In the genomic region with DNA sequence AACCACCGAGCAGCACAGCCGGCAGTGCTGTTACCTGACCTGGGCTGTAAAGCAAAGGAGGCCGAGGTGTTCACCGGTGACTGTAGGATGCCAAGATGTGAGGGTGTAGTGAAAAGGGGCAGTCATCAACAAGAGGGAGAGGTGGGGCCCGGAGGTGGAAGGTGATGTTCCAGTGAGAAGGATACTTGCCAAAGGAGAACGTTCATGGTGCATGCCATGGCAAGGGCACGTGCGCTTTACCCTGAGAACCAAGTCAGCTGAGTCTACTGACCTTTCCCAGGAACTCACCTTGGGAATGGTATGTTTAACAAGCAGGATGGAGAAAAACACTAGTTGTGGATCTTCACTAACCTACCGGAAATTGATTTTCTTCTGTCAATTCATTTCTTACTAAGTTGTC, we compare ENCODE assay signal across 1 cellular context.
TF ChIP-seq lines count a peak whose summit lies in the region.

No MANE protein-coding gene starts in this region.

TF ChIP-seq in HepG2, 621 proteins besides CTCF, POLR2A, EP300 and RAD21 (continued from another document):
- TF ChIP-seq, protein P1, sequence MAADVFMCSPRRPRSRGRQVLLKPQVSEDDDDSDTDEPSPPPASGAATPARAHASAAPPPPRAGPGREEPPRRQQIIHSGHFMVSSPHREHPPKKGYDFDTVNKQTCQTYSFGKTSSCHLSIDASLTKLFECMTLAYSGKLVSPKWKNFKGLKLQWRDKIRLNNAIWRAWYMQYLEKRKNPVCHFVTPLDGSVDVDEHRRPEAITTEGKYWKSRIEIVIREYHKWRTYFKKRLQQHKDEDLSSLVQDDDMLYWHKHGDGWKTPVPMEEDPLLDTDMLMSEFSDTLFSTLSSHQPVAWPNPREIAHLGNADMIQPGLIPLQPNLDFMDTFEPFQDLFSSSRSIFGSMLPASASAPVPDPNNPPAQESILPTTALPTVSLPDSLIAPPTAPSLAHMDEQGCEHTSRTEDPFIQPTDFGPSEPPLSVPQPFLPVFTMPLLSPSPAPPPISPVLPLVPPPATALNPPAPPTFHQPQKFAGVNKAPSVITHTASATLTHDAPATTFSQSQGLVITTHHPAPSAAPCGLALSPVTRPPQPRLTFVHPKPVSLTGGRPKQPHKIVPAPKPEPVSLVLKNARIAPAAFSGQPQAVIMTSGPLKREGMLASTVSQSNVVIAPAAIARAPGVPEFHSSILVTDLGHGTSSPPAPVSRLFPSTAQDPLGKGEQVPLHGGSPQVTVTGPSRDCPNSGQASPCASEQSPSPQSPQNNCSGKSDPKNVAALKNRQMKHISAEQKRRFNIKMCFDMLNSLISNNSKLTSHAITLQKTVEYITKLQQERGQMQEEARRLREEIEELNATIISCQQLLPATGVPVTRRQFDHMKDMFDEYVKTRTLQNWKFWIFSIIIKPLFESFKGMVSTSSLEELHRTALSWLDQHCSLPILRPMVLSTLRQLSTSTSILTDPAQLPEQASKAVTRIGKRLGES (CRISPR knock-in tag; IDR thresholded peaks at IDR 0.05; ENCODE audit: borderline replicate concordance) = no peak
- no peak for TF ChIP-seq ZNF354B (CRISPR knock-in tag; IDR thresholded peaks at IDR 0.05)
- no peak for TF ChIP-seq ZNF225 (CRISPR knock-in tag; IDR thresholded peaks at IDR 0.05)
- TF ChIP-seq JDP2 (CRISPR knock-in tag; IDR thresholded peaks at IDR 0.05; ENCODE audit: borderline replicate concordance) = no peak
- TF ChIP-seq, protein P2, sequence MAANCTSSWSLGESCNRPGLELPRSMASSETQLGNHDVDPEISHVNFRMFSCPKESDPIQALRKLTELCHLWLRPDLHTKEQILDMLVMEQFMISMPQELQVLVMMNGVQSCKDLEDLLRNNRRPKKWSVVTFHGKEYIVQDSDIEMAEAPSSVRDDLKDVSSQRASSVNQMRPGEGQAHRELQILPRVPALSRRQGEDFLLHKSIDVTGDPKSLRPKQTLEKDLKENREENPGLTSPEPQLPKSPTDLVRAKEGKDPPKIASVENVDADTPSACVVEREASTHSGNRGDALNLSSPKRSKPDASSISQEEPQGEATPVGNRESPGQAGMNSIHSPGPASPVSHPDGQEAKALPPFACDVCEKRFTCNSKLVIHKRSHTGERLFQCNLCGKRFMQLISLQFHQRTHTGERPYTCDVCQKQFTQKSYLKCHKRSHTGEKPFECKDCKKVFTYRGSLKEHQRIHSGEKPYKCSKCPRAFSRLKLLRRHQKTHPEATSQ (CRISPR knock-in tag; IDR thresholded peaks at IDR 0.05; ENCODE audit: borderline replicate concordance) = no peak
- TF ChIP-seq ELF1 (CRISPR knock-in tag; IDR thresholded peaks at IDR 0.05) = no peak
